In genomic region chr4:64713256-64713840, GRCh38 we compare ENCODE assay signal across 9 cellular contexts.
DNase-seq lines count a peak whose midpoint lies in the region; ATAC-seq and TF ChIP-seq lines count a peak whose summit lies in the region.
"Had no signal": no experiment of that assay in that cellular context is flagged by ENCODE, and none has a peak within 500 bp of the region (broad histone marks: within the 10 kb centered on the region; RNA-seq: fewer than 3 reads in every experiment).

No MANE protein-coding gene starts in this region.

- H3K23ac ChIP-seq in mesenchymal stem cell (ENCODE audit: low read length in 2 of 2): no peak overlapping the region

- H3K79me2 ChIP-seq in DOHH2 (ENCODE audit: control insufficient read depth, low read length): no peaks in the 10 kb centered on the region
- H3K79me2 ChIP-seq in Karpas-422 (ENCODE audit: low read length): no peaks in the 10 kb centered on the region
- H3K79me2 ChIP-seq: parathyroid adenoma had no signal

- no peak overlapping the region for H2AFZ ChIP-seq in Karpas-422 (ENCODE audit: low read length)
- H2AFZ ChIP-seq in mesenchymal stem cell (ENCODE audit: low read depth, low read length): no peak overlapping the region
- H2AFZ ChIP-seq: parathyroid adenoma had no signal

- H3K36me3 ChIP-seq in DOHH2 (ENCODE audit: control insufficient read depth, low read length) (no peaks in the 10 kb centered on the region), Karpas-422 (ENCODE audit: insufficient read depth, low read length) (no peaks in the 10 kb centered on the region), mesenchymal stem cell (ENCODE audit: control insufficient read depth in 1 of 2, insufficient read depth in 2 of 2, low read depth in 1 of 2, low read length in 2 of 2) (no peaks in the 10 kb centered on the region), prostate gland (no peaks in the 10 kb centered on the region)

- H3K9me2 ChIP-seq in DOHH2 (replicated peaks; ENCODE audit: control insufficient read depth, low read length): no peaks in the 10 kb centered on the region
- H3K9me2 ChIP-seq in Karpas-422 (replicated peaks; ENCODE audit: insufficient read depth, low read length): no peaks in the 10 kb centered on the region

- H2BK5ac ChIP-seq in mesenchymal stem cell (ENCODE audit: low read depth, low read length, poor library complexity, severe bottlenecking): no peak overlapping the region

- H3K14ac ChIP-seq in mesenchymal stem cell (ENCODE audit: low read length in 2 of 2): no peak overlapping the region

- DNase-seq in Karpas-422: peak; percentile 75
- peak; percentile 31 for DNase-seq in amniotic epithelial cell (ENCODE audit: low read depth)
- DNase-seq in mesenchymal stem cell: peak; percentile 44
- no peak for DNase-seq in GM19240 (ENCODE audit: insufficient read length, low spot score)
- DNase-seq in cerebellar cortex (ENCODE audit: low spot score): no peak
- no peak for DNase-seq in prostate gland (ENCODE audit: low spot score)

- TF ChIP-seq POLR2A in prostate gland (IDR thresholded peaks at IDR 0.05): no peak

- no peak overlapping the region for H4K91ac ChIP-seq in mesenchymal stem cell (ENCODE audit: low read length)

- H3K4me2 ChIP-seq in DOHH2 (ENCODE audit: low read length): no peak overlapping the region
- no peak overlapping the region for H3K4me2 ChIP-seq in Karpas-422 (ENCODE audit: low read depth, low read length, poor library complexity, severe bottlenecking)
- no peak overlapping the region for H3K4me2 ChIP-seq in mesenchymal stem cell (ENCODE audit: low read length, poor library complexity, severe bottlenecking)

- H2BK15ac ChIP-seq in mesenchymal stem cell (ENCODE audit: low read depth, poor library complexity, severe bottlenecking): no peak overlapping the region

- no peaks in the 10 kb centered on the region for H3K79me1 ChIP-seq in mesenchymal stem cell (replicated peaks; ENCODE audit: low read length, poor library complexity, severe bottlenecking)

- H3K27ac ChIP-seq in DOHH2 (ENCODE audit: low read depth, low read length): no peak overlapping the region
- no peak overlapping the region for H3K27ac ChIP-seq in Karpas-422 (ENCODE audit: low read length)
- H3K27ac ChIP-seq in mesenchymal stem cell (ENCODE audit: low read length, poor library complexity, severe bottlenecking): no peak overlapping the region
- H3K27ac ChIP-seq in prostate gland: no peak overlapping the region
- H3K27ac ChIP-seq: parathyroid adenoma had no signal

- peak; percentile 52 for ATAC-seq in GM21381 (IDR thresholded peaks at IDR 0.05; ENCODE audit: unreplicated experiment)

- H3K27me3 ChIP-seq in DOHH2 (ENCODE audit: control insufficient read depth, low read length): no peaks in the 10 kb centered on the region
- no peaks in the 10 kb centered on the region for H3K27me3 ChIP-seq in Karpas-422 (ENCODE audit: low read length)
- H3K27me3 ChIP-seq in mesenchymal stem cell (ENCODE audit: control insufficient read depth in 1 of 2, insufficient read depth in 1 of 2, low read length in 2 of 2): no peaks in the 10 kb centered on the region
- H3K27me3 ChIP-seq in prostate gland (replicated peaks; ENCODE audit: insufficient read depth): no peaks in the 10 kb centered on the region

- H3K4me3 ChIP-seq in DOHH2 (ENCODE audit: low read length): no peak overlapping the region
- H3K4me3 ChIP-seq in Karpas-422 (ENCODE audit: low read length): no peak overlapping the region
- no peak overlapping the region for H3K4me3 ChIP-seq in mesenchymal stem cell (ENCODE audit: insufficient read depth in 1 of 2, low read depth in 1 of 2, low read length in 2 of 2)
- H3K4me3 ChIP-seq in prostate gland: no peak overlapping the region

- no CpG with 5 or more reads among the region's 2 CpGs for WGBS in mesenchymal stem cell
- WGBS in prostate gland: 18% methylated on average over 2 of the region's 2 CpGs

- H3K4me1 ChIP-seq in DOHH2 (ENCODE audit: control insufficient read depth, low read length) (no peaks in the 10 kb centered on the region), Karpas-422 (ENCODE audit: low read length) (no peaks in the 10 kb centered on the region), mesenchymal stem cell (ENCODE audit: control insufficient read depth, insufficient read depth, low read depth, low read length) (no peaks in the 10 kb centered on the region), prostate gland (replicated peaks) (no peaks in the 10 kb centered on the region)
- H3K4me1 ChIP-seq: parathyroid adenoma had no signal

- H4K8ac ChIP-seq in mesenchymal stem cell (ENCODE audit: low read length): no peak overlapping the region

- H3F3A ChIP-seq in DOHH2 (ENCODE audit: control insufficient read depth, insufficient read depth): no peaks in the 10 kb centered on the region

- H2BK120ac ChIP-seq in mesenchymal stem cell (ENCODE audit: low read depth, low read length): no peak overlapping the region

- H3K9me3 ChIP-seq in DOHH2 (ENCODE audit: control insufficient read depth, insufficient read depth, low read length) (no peaks in the 10 kb centered on the region), Karpas-422 (ENCODE audit: low read length) (peaks cover 5% of the 10 kb centered on the region), mesenchymal stem cell (ENCODE audit: control insufficient read depth, low read length) (no peaks in the 10 kb centered on the region), prostate gland (no peaks in the 10 kb centered on the region)

- H2AK5ac ChIP-seq in mesenchymal stem cell (ENCODE audit: low read length, severe bottlenecking): no peak overlapping the region

- H3K9ac ChIP-seq in Karpas-422 (ENCODE audit: low read length) (no peak overlapping the region), mesenchymal stem cell (ENCODE audit: low read length) (no peak overlapping the region)
- H3K9ac ChIP-seq: parathyroid adenoma had no signal

- no peak overlapping the region for H2BK12ac ChIP-seq in mesenchymal stem cell (ENCODE audit: low read length in 2 of 2)

- H3K18ac ChIP-seq in mesenchymal stem cell (ENCODE audit: low read depth in 1 of 2, low read length in 2 of 2): no peak overlapping the region

- H4K20me1 ChIP-seq in DOHH2 (ENCODE audit: control insufficient read depth, insufficient read depth, low read depth, low read length) (no peaks in the 10 kb centered on the region), Karpas-422 (ENCODE audit: insufficient read depth, low read depth, low read length) (no peaks in the 10 kb centered on the region)

- no peak overlapping the region for H3K4ac ChIP-seq in mesenchymal stem cell (ENCODE audit: low read depth in 1 of 2, low read length in 2 of 2)

- intact Hi-C loops in prostate gland (cut with DNase I): no loop called here

- TF ChIP-seq CTCF in DOHH2 (IDR thresholded peaks at IDR 0.05; ENCODE audit: low read depth, low read length, poor library complexity, severe bottlenecking) (peak; percentile 71), prostate gland (IDR thresholded peaks at IDR 0.05) (peak in 1 of 4 experiments; percentile 5)

Comparison
In these comparisons a context has a peak if more than half of its experiments do, and no peak if none do; other contexts are left out.
1. DNase-seq: peak in Karpas-422 (single experiment), amniotic epithelial cell (single experiment) and mesenchymal stem cell (single experiment); none in GM19240 (single experiment), cerebellar cortex (single experiment) and prostate gland (single experiment).